12 cellular contexts compared by ENCODE assay signal in the genomic region with DNA sequence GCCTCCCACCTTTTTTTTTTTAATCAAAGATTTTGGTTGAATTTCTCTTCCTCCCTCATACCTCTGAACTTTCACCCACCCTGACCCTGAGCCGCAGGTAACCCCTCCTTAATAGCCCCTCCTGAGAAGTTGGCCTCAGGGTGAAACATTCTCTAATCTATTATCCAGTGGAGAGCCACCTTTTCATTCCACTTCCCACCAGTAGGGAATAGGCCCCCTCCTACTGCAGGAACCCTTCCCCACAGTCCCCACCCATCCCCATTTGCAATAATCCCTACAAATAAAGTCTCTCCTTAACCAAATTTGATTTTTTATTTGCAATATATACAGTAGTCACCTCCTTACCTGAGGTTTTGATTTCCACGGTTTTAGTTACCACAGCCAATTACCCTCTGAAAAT. TPM values are rescaled to one million over a fixed set of nuclear protein-coding genes. Genes with fewer than 3 reads are reported as not detected.
DNase-seq lines count a peak whose midpoint lies in the region; ATAC-seq and TF ChIP-seq lines count a peak whose summit lies in the region.
"Had no signal": no experiment of that assay in that cellular context is flagged by ENCODE, and none has a peak within 500 bp of the region (broad histone marks: within the 10 kb centered on the region; RNA-seq: fewer than 3 reads in every experiment).

No MANE protein-coding gene starts in this region.

- H3K4me2 ChIP-seq in neuronal stem cell (ENCODE audit: insufficient read depth, low read length, poor library complexity, severe bottlenecking) = no peak overlapping the region

- H3K27ac Mint-ChIP-seq in activated naive CD4-positive, alpha-beta T cell treated with anti-CD3 and anti-CD28 coated beads, Interleukin-2, amount 10 ng/mL, durations not matched to agents 7 days and 5 days = no peak overlapping the region
- no peak overlapping the region for H3K27ac Mint-ChIP-seq in activated naive CD4-positive, alpha-beta T cell treated with anti-CD3 and anti-CD28 coated beads for 36 hours
- no peak overlapping the region for H3K27ac Mint-ChIP-seq in HFFc6

- no peaks in the 10 kb centered on the region for H3K79me1 ChIP-seq in neuronal stem cell (ENCODE audit: low read depth, low read length)

- intact Hi-C loops in activated naive CD4-positive, alpha-beta T cell treated with anti-CD3 and anti-CD28 coated beads for 36 hours (cut with micrococcal nuclease) = no loop called here
- intact Hi-C loops in adrenal gland (cut with DNase I) = no loop called here

- H3K27ac ChIP-seq in brain microvascular endothelial cell (no peak overlapping the region), adrenal gland (no peak overlapping the region), neuronal stem cell (replicated peaks; ENCODE audit: low read length) (no peak overlapping the region)
- H3K27ac ChIP-seq: Peyer's patch had no signal

- H2BK15ac ChIP-seq in neuronal stem cell (ENCODE audit: low read length) = no peak overlapping the region

- 63 to 82% (median 74%) methylated on average over 2 of the region's 2 CpGs for WGBS in adrenal gland, 4 donors
- WGBS in neuronal stem cell (ENCODE audit: extremely low coverage in 2 of 2, insufficient read length in 2 of 2, insufficient replicate concordance in 1 of 2), 2 donors = no CpG with 5 or more reads among the region's 2 CpGs

- H3K18ac ChIP-seq in neuronal stem cell (ENCODE audit: low read length) = no peak overlapping the region

- no peak overlapping the region for H4K8ac ChIP-seq in neuronal stem cell (ENCODE audit: low read depth, low read length)

- H3K9me3 Mint-ChIP-seq in activated naive CD4-positive, alpha-beta T cell treated with anti-CD3 and anti-CD28 coated beads, Interleukin-2, amount 10 ng/mL, durations not matched to agents 7 days and 5 days = no peaks in the 10 kb centered on the region
- no peaks in the 10 kb centered on the region for H3K9me3 Mint-ChIP-seq in activated naive CD4-positive, alpha-beta T cell treated with anti-CD3 and anti-CD28 coated beads for 36 hours
- H3K9me3 Mint-ChIP-seq in HFFc6 = no peaks in the 10 kb centered on the region

- CTCF ChIA-PET in activated naive CD4-positive, alpha-beta T cell treated with anti-CD3 and anti-CD28 coated beads, Interleukin-2, amount 10 ng/mL, durations not matched to agents 7 days and 5 days (lab: Charles Lee) = no interaction called here
- CTCF ChIA-PET in activated naive CD4-positive, alpha-beta T cell treated with anti-CD3 and anti-CD28 coated beads for 36 hours (lab: Charles Lee) = no interaction called here

- H2AK5ac ChIP-seq in neuronal stem cell (ENCODE audit: low read depth, low read length) = no peak overlapping the region

- no peaks in the 10 kb centered on the region for H3K36me3 ChIP-seq in brain microvascular endothelial cell (replicated peaks)
- H3K36me3 ChIP-seq in adrenal gland (replicated peaks in 1 of 2) = no peaks in the 10 kb centered on the region
- H3K36me3 ChIP-seq in neuronal stem cell (replicated peaks in 1 of 2; ENCODE audit: control insufficient read depth in 2 of 2, insufficient read depth in 2 of 2, low read length in 2 of 2) = no peaks in the 10 kb centered on the region
- H3K36me3 ChIP-seq: Peyer's patch had no signal

- H4K91ac ChIP-seq in neuronal stem cell (ENCODE audit: low read depth, low read length, poor library complexity) = no peak overlapping the region

- H3K4me1 ChIP-seq in adrenal gland (replicated peaks in 1 of 2) (peaks cover 7 to 17% of the 10 kb centered on the region in 2 donors), neuronal stem cell (ENCODE audit: control insufficient read depth in 2 of 2, insufficient read depth in 1 of 2, low read depth in 1 of 2, low read length in 2 of 2) (peaks cover 0 to 9% of the 10 kb centered on the region in 2 donors)

- H3K4me3 ChIP-seq in brain microvascular endothelial cell (ENCODE audit: low read depth, low read length) (no peak overlapping the region), retinal pigment epithelial cell (ENCODE audit: low read length) (no peak overlapping the region), adrenal gland (no peak overlapping the region), neuronal stem cell (ENCODE audit: low read length in 2 of 2) (no peak overlapping the region)
- H3K4me3 ChIP-seq: Peyer's patch had no signal

- no peak overlapping the region for H2BK5ac ChIP-seq in neuronal stem cell (ENCODE audit: low read length)

- H3K9me3 ChIP-seq in adrenal gland (replicated peaks in 1 of 3) = no peaks in the 10 kb centered on the region
- H3K9me3 ChIP-seq in neuronal stem cell (replicated peaks in 1 of 2; ENCODE audit: control insufficient read depth in 2 of 2, insufficient read depth in 1 of 2, low read depth in 1 of 2, low read length in 2 of 2) = no peaks in the 10 kb centered on the region
- H3K9me3 ChIP-seq: Peyer's patch had no signal

- TF ChIP-seq CTCF in HFFc6 (IDR thresholded peaks at IDR 0.05) = peak; percentile 24; the same call in 1 of the 2 replicates
- peak; percentile 23 for TF ChIP-seq CTCF in brain microvascular endothelial cell (IDR thresholded peaks at IDR 0.05; ENCODE audit: low read depth, low read length, missing control alignments)
- peak; percentile 10 for TF ChIP-seq CTCF in retinal pigment epithelial cell (conservative IDR thresholded peaks at IDR 0.05; ENCODE audit: low read depth, low read length)
- TF ChIP-seq CTCF in adrenal gland (IDR thresholded peaks at IDR 0.05) = no peak

- H3K4ac ChIP-seq in neuronal stem cell (ENCODE audit: low read length) = no peak overlapping the region

- TF ChIP-seq POLR2A in adrenal gland (IDR thresholded peaks at IDR 0.05) = no peak

- no peaks in the 10 kb centered on the region for H3K36me3 Mint-ChIP-seq in activated naive CD4-positive, alpha-beta T cell treated with anti-CD3 and anti-CD28 coated beads, Interleukin-2, amount 10 ng/mL, durations not matched to agents 7 days and 5 days
- H3K36me3 Mint-ChIP-seq in activated naive CD4-positive, alpha-beta T cell treated with anti-CD3 and anti-CD28 coated beads for 36 hours (ENCODE audit: low read depth) = no peaks in the 10 kb centered on the region
- no peaks in the 10 kb centered on the region for H3K36me3 Mint-ChIP-seq in HFFc6 (ENCODE audit: low read depth)

- H2BK120ac ChIP-seq in neuronal stem cell (ENCODE audit: low read depth, low read length) = no peak overlapping the region

- H3K23ac ChIP-seq in neuronal stem cell (ENCODE audit: low read depth, low read length, poor library complexity) = no peak overlapping the region

- no peaks in the 10 kb centered on the region for H3K27me3 ChIP-seq in brain microvascular endothelial cell (replicated peaks)
- no peaks in the 10 kb centered on the region for H3K27me3 ChIP-seq in adrenal gland
- peaks cover 3 to 49% (median 17%) of the 10 kb centered on the region in 3 experiments for H3K27me3 ChIP-seq in neuronal stem cell (ENCODE audit: control insufficient read depth in 3 of 3, insufficient read depth in 3 of 3, low read depth in 1 of 3, low read length in 3 of 3)
- H3K27me3 ChIP-seq: Peyer's patch had no signal

- H3K14ac ChIP-seq in neuronal stem cell (ENCODE audit: low read length) = no peak overlapping the region

- in situ Hi-C loops in brain microvascular endothelial cell (cut with HindIII; ENCODE audit: low pct_ligation_motif_present, low sequenced_read_pairs) = no loop called here

- ATAC-seq in HG02623 (IDR thresholded peaks at IDR 0.05; ENCODE audit: unreplicated experiment) = no peak

- no peak overlapping the region for H2AFZ ChIP-seq in neuronal stem cell (ENCODE audit: low read length)

- no peak overlapping the region for H3K9ac ChIP-seq in neuronal stem cell (ENCODE audit: low read depth, low read length, poor library complexity)

- H3K27me3 Mint-ChIP-seq in activated naive CD4-positive, alpha-beta T cell treated with anti-CD3 and anti-CD28 coated beads, Interleukin-2, amount 10 ng/mL, durations not matched to agents 7 days and 5 days = peaks cover 25% of the 10 kb centered on the region
- H3K27me3 Mint-ChIP-seq in activated naive CD4-positive, alpha-beta T cell treated with anti-CD3 and anti-CD28 coated beads for 36 hours (ENCODE audit: low read depth) = no peaks in the 10 kb centered on the region
- H3K27me3 Mint-ChIP-seq in HFFc6 (ENCODE audit: insufficient read depth) = peaks cover 5% of the 10 kb centered on the region

- no peak for DNase-seq in activated naive CD4-positive, alpha-beta T cell treated with anti-CD3 and anti-CD28 coated beads, Interleukin-2, amount 10 ng/mL, durations not matched to agents 7 days and 5 days
- DNase-seq in activated naive CD4-positive, alpha-beta T cell treated with anti-CD3 and anti-CD28 coated beads for 36 hours = no peak
- DNase-seq in HFFc6 (no peak), brain microvascular endothelial cell (no peak), retinal pigment epithelial cell (ENCODE audit: low read depth) (no peak), adrenal gland (no peak), neuronal stem cell (ENCODE audit: low spot score) (no peak)
- DNase-seq: amniotic stem cell, NCI-H510A, Peyer's patch, retina had no signal

- H2BK12ac ChIP-seq in neuronal stem cell (ENCODE audit: low read length) = no peak overlapping the region

- H3K4me3 Mint-ChIP-seq in activated naive CD4-positive, alpha-beta T cell treated with anti-CD3 and anti-CD28 coated beads, Interleukin-2, amount 10 ng/mL, durations not matched to agents 7 days and 5 days = peak overlapping the region; percentile 33
- H3K4me3 Mint-ChIP-seq in activated naive CD4-positive, alpha-beta T cell treated with anti-CD3 and anti-CD28 coated beads for 36 hours = no peak overlapping the region
- H3K4me3 Mint-ChIP-seq in HFFc6 = no peak overlapping the region

- peaks cover 32% of the 10 kb centered on the region for H3K4me1 Mint-ChIP-seq in activated naive CD4-positive, alpha-beta T cell treated with anti-CD3 and anti-CD28 coated beads, Interleukin-2, amount 10 ng/mL, durations not matched to agents 7 days and 5 days
- H3K4me1 Mint-ChIP-seq in activated naive CD4-positive, alpha-beta T cell treated with anti-CD3 and anti-CD28 coated beads for 36 hours (ENCODE audit: low read depth) = peaks cover 18% of the 10 kb centered on the region
- peaks cover 28% of the 10 kb centered on the region for H3K4me1 Mint-ChIP-seq in HFFc6 (ENCODE audit: low read depth)

RNA-seq across cellular contexts. Expression of a gene that starts 2.1 kb away (rescaled TPM):
- total RNA-seq in activated naive CD4-positive, alpha-beta T cell treated with anti-CD3 and anti-CD28 coated beads for 36 hours = 10 to 100 TPM; 18.2 to 20.5 TPM
- 1 to 10 TPM; 7.0 to 9.7 (median 7.7) TPM for total RNA-seq in HFFc6 (2021; fragmentation: NEBNext Ultra II Directional; extraction: Animal tissue kit (Norgen Biotek cat#: 25700))
- 1 to 10 TPM in 7 of 8 donors, under 1 TPM in 1; 0.74 to 6.3 (median 1.7) TPM for total RNA-seq in adrenal gland
- 1 to 10 TPM; 1.6 to 3.2 (median 1.6) TPM for polyA plus RNA-seq in adrenal gland
- 5.0 TPM for polyA plus RNA-seq in neuronal stem cell (2013, experiment 1 of 2)
- polyA plus RNA-seq in neuronal stem cell (2013, experiment 2 of 2) = 5.2 TPM

Comparison
In these comparisons a context has a peak if more than half of its experiments do, and no peak if none do; other contexts are left out.
1. CTCF ChIP-seq: peak in HFFc6 (single experiment), brain microvascular endothelial cell (single experiment) and retinal pigment epithelial cell (single experiment); none in adrenal gland (0 of 6).